Comparison of ENCODE assay signal across 1 cellular context in genomic region chr15:50140097-50140496, GRCh38.
TF ChIP-seq lines count a peak whose summit lies in the region.

No MANE protein-coding gene starts in this region.

TF ChIP-seq in K562, 482 proteins besides CTCF, POLR2A, EP300 and RAD21 (continued from another document):
- TF ChIP-seq NONO (IDR thresholded peaks at IDR 0.05; ENCODE audit: low read depth in 2 of 2, low read length in 1 of 2) (no peak), GABPB1 (CRISPR knock-in tag; IDR thresholded peaks at IDR 0.05) (no peak), CAMTA2 (CRISPR knock-in tag; conservative IDR thresholded peaks at IDR 0.05) (no peak), ZNF695 (CRISPR knock-in tag; IDR thresholded peaks at IDR 0.05) (no peak), PHB (CRISPR knock-in tag; IDR thresholded peaks at IDR 0.05) (no peak), MLLT1 (IDR thresholded peaks at IDR 0.05) (no peak), MYNN (IDR thresholded peaks at IDR 0.05) (peak; percentile 71; the same call in 1 of the 2 replicates), MYNN (CRISPR knock-in tag; IDR thresholded peaks at IDR 0.05) (no peak)
- TF ChIP-seq, protein P1, sequence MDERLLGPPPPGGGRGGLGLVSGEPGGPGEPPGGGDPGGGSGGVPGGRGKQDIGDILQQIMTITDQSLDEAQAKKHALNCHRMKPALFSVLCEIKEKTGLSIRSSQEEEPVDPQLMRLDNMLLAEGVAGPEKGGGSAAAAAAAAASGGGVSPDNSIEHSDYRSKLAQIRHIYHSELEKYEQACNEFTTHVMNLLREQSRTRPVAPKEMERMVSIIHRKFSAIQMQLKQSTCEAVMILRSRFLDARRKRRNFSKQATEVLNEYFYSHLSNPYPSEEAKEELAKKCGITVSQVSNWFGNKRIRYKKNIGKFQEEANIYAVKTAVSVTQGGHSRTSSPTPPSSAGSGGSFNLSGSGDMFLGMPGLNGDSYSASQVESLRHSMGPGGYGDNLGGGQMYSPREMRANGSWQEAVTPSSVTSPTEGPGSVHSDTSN (CRISPR knock-in tag; IDR thresholded peaks at IDR 0.05; ENCODE audit: low read depth): no peak
- TF ChIP-seq, protein P1 (tag; conservative IDR thresholded peaks at IDR 0.05; ENCODE audit: low read depth): no peak
